In genomic region chr16:2388139-2388874, GRCh38 we compare ENCODE assay signal across 28 cellular contexts.
"Had no signal": no experiment of that assay in that cellular context is flagged by ENCODE, and none has a peak within 500 bp of the region (broad histone marks: within the 10 kb centered on the region; RNA-seq: fewer than 3 reads in every experiment).

No MANE protein-coding gene starts in this region.

- H3K27me3 ChIP-seq: ascending aorta, breast epithelium, foreskin keratinocyte, heart left ventricle, ovary, right atrium auricular region, spleen, tibial nerve had no signal

- DNase-seq: activated CD4-positive, alpha-beta memory T cell treated with anti-CD3 and anti-CD28 coated beads for 36 hours; activated CD4-positive, alpha-beta T cell treated with anti-CD3 and anti-CD28 coated beads for 48 hours; activated CD8-positive, alpha-beta memory T cell treated with anti-CD3 and anti-CD28 coated beads, Interleukin-2, amount 50 U/mL, for 4 hours; activated gamma-delta T cell; activated naive CD4-positive, alpha-beta T cell treated with anti-CD3 and anti-CD28 coated beads, Interleukin-2, amount 10 ng/mL, durations not matched to agents 7 days and 5 days; activated naive CD8-positive, alpha-beta T cell treated with anti-CD3 and anti-CD28 coated beads, Interleukin-2, amount 10 ng/mL, durations not matched to agents 7 days and 5 days; activated T-cell treated with anti-CD3 and anti-CD28 coated beads, Interleukin-2, amount 50 U/mL, for 1 hour; central memory CD4-positive, alpha-beta T cell; endodermal cell; hypothalamus; immature natural killer cell; kidney; left colon; naive B cell; nephron progenitor cell; ovary; spleen; stimulated activated naive CD4-positive, alpha-beta T cell treated with Interleukin-2 at 50 U/mL for 16 hours; T-helper 9 cell had no signal

- H3K27ac ChIP-seq: ascending aorta, breast epithelium, esophagus muscularis mucosa, foreskin keratinocyte, heart left ventricle, ovary, right atrium auricular region, spleen, tibial nerve, VCaP had no signal

- ATAC-seq: activated CD4-positive, CD25-positive, alpha-beta regulatory T cell treated with anti-CD3 and anti-CD28 coated beads, Interleukin-2, amount 50 U/mL, for 24 hours had no signal

- H3K4me1 ChIP-seq: ascending aorta, breast epithelium, esophagus muscularis mucosa, heart left ventricle, right atrium auricular region, spleen, tibial nerve had no signal

- H3K36me3 ChIP-seq: ascending aorta, breast epithelium, esophagus muscularis mucosa, heart left ventricle, ovary, right atrium auricular region, spleen, tibial nerve had no signal

- H3K4me3 ChIP-seq: ascending aorta, breast epithelium, esophagus muscularis mucosa, heart left ventricle, ovary, right atrium auricular region, spleen, tibial nerve had no signal
